Comparison of ENCODE assay signal across 31 cellular contexts in genomic region chr11:40816976-40817375, GRCh38.
"Had no signal": no experiment of that assay in that cellular context is flagged by ENCODE, and none has a peak within 500 bp of the region (broad histone marks: within the 10 kb centered on the region; RNA-seq: fewer than 3 reads in every experiment).

No MANE protein-coding gene starts in this region.

- H3K27me3 ChIP-seq: MG63 had no signal

- DNase-seq: Karpas-422, Kasumi-1, MG63, MM.1S, MV-4-11, NCI-H1048, NCI-H1092, NCI-H1092 treated with DMSO at 0.1 percent for 48 hours, NCI-H1417 treated with DMSO at 0.1 percent for 48 hours, NCI-H1436 treated with DMSO at 0.1 percent for 48 hours, NCI-H1694, NCI-H1694 treated with DMSO at 0.1 percent for 48 hours, NCI-H187, NCI-H187 treated with DMSO at 0.1 percent for 48 hours, NCI-H1930, NCI-H2029, NCI-H2029 treated with DMSO at 0.1 percent for 48 hours, NCI-H2081 treated with DMSO at 0.1 percent for 48 hours, NCI-H2107, NCI-H2171, NCI-H2171 treated with DMSO at 0.1 percent for 48 hours, NCI-H2227 treated with DMSO at 0.1 percent for 48 hours, NCI-H226, NCI-H345, NCI-H446, NCI-H446 treated with DMSO at 0.1 percent for 48 hours, NCI-H510A, NCI-H510A treated with DMSO at 0.1 percent for 48 hours, NCI-H524, NCI-H524 treated with DMSO at 0.1 percent for 48 hours had no signal

- H3K4me2 ChIP-seq: KMS-11 had no signal

- H3K9me3 ChIP-seq: MG63 had no signal

- H3K36me3 ChIP-seq: MG63 had no signal

- H3K27ac ChIP-seq: KMS-11 had no signal

- H3K4me3 ChIP-seq: MG63 had no signal

- H3K9ac ChIP-seq: KMS-11 had no signal
